In the genomic region with DNA sequence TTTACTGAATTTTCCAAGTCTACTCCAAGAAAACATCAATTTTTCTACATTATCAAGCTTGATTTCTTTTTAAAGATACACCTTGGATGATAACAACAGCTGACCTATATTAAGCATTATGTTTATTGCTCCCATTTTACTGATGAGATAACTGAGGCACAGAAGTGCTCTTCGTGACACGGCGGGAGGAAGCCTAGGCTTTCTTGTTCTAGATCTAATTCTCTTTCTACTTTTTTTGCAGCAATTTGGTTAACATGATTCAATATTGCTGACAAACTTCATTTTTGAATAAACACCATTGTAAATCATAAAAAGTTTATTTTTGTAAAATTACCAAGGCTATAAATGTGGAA, we compare ENCODE assay signal across 21 cellular contexts.
"Had no signal": no experiment of that assay in that cellular context is flagged by ENCODE, and none has a peak within 500 bp of the region (broad histone marks: within the 10 kb centered on the region; RNA-seq: fewer than 3 reads in every experiment).

No MANE protein-coding gene starts in this region.

- H3K4me3 ChIP-seq: coronary artery, left ventricle myocardium inferior, ovary, prostate gland, stomach, suprapubic skin, tibial nerve had no signal

- H3K27ac ChIP-seq: coronary artery, left ventricle myocardium inferior, ovary, prostate gland, stomach, suprapubic skin, tibial nerve had no signal

- H3K9me3 ChIP-seq: left ventricle myocardium inferior, ovary, prostate gland, stomach, suprapubic skin, tibial nerve had no signal

- H3K4me3 Mint-ChIP-seq: activated T-cell treated with anti-CD3 and anti-CD28 coated beads, Interleukin-2, amount 50 U/mL, for 24 hours; activated T-helper 17 cell treated with anti-CD3 and anti-CD28 coated beads, Interleukin-2, amount 50 U/mL, for 72 hours; central memory CD8-positive, alpha-beta T cell; endodermal cell; natural killer cell had no signal

- H3K27ac Mint-ChIP-seq: activated T-cell treated with anti-CD3 and anti-CD28 coated beads, Interleukin-2, amount 50 U/mL, for 24 hours; activated T-helper 17 cell treated with anti-CD3 and anti-CD28 coated beads, Interleukin-2, amount 50 U/mL, for 72 hours; natural killer cell had no signal

- H3K4me1 ChIP-seq: prostate gland, stomach, suprapubic skin had no signal

- H3K36me3 Mint-ChIP-seq: activated naive CD4-positive, alpha-beta T cell treated with anti-CD3 and anti-CD28 coated beads, Interleukin-2, amount 50 U/mL, for 72 hours; natural killer cell had no signal

- H3K36me3 ChIP-seq: left ventricle myocardium inferior, ovary, prostate gland, stomach, suprapubic skin, tibial nerve had no signal

- H3K9me3 Mint-ChIP-seq: activated naive CD4-positive, alpha-beta T cell treated with anti-CD3 and anti-CD28 coated beads, Interleukin-2, amount 50 U/mL, for 72 hours; activated T-cell treated with anti-CD3 and anti-CD28 coated beads, Interleukin-2, amount 50 U/mL, for 24 hours; activated T-helper 17 cell treated with anti-CD3 and anti-CD28 coated beads, Interleukin-2, amount 50 U/mL, for 72 hours; central memory CD8-positive, alpha-beta T cell; endodermal cell; natural killer cell had no signal

- H3K27me3 Mint-ChIP-seq: activated T-cell treated with anti-CD3 and anti-CD28 coated beads, Interleukin-2, amount 50 U/mL, for 24 hours; activated T-helper 17 cell treated with anti-CD3 and anti-CD28 coated beads, Interleukin-2, amount 50 U/mL, for 72 hours; central memory CD8-positive, alpha-beta T cell had no signal

- H3K27me3 ChIP-seq: ovary, stomach, suprapubic skin, tibial nerve had no signal

- DNase-seq: activated CD4-positive, alpha-beta T cell treated with anti-CD3 and anti-CD28 coated beads for 1 hour; activated CD4-positive, alpha-beta T cell treated with anti-CD3 and anti-CD28 coated beads, Interleukin-2, amount 50 U/mL, for 1 hour; activated CD8-positive, alpha-beta memory T cell treated with anti-CD3 and anti-CD28 coated beads for 24 hours; activated CD8-positive, alpha-beta memory T cell treated with anti-CD3 and anti-CD28 coated beads, Interleukin-2, amount 50 U/mL, for 4 hours; activated T-cell treated with anti-CD3 and anti-CD28 coated beads, Interleukin-2, amount 50 U/mL, for 24 hours; endodermal cell; left ventricle myocardium inferior; midbrain; natural killer cell; ovary; stimulated activated CD4-positive, alpha-beta T cell treated with anti-CD3 and anti-CD28 coated beads, Interleukin-12 subunit alpha, Interleukin-12 subunit beta, amount 100 ng/mL, for 4 hours; stimulated activated CD4-positive, alpha-beta T cell treated with anti-CD3 and anti-CD28 coated beads, Interleukin-1b, Interleukin-23, amount 100 ng/mL, for 48 hours; stomach; T-helper 9 cell had no signal

- ATAC-seq: activated naive CD4-positive, alpha-beta T cell treated with anti-CD3 and anti-CD28 coated beads, Interleukin-2, amount 50 U/mL, for 72 hours; activated T-helper 17 cell treated with anti-CD3 and anti-CD28 coated beads, Interleukin-2, amount 50 U/mL, for 72 hours; natural killer cell had no signal
